15 cellular contexts compared by ENCODE assay signal in the genomic region with DNA sequence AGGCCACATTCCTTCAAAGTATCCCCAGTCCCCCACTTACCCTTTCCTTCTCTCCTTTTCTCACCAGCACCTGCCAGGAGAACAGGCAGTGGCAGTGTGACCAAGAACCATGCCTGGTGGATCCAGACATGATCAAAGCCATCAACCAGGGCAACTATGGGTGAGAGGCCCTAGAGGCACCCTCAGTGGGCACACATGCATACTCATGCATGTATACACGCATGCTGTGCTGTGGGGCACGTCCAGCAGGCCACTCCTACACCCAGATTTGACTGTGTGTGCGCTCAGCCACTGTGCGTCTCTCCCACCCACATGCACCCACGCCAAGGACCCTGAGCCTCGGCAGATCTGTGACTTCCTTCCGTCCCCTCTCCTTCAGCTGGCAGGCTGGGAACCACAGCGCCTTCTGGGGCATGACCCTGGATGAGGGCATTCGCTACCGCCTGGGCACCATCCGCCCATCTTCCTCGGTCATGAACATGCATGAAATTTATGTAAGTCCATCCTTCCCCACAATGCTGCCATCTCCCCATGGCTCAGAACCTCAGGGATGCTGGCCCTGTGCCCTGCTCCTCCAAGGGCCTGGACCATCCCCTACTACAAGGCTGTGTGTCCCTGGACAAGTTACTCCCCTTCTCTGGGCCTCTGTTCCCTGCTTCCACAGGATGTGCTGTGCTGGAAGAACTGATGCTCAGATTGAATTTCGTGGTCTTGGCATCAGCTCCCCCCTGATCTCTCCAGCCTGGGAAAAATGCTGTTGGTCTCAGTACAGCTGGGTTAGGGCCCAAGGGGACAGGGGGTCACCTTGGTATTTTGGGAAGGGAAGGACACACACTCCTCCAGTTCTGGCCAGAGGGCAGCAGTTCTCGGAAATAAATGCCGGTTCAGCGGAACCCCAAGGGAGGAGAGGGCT. TPM values are rescaled to one million over a fixed set of nuclear protein-coding genes. Genes with fewer than 3 reads are reported as not detected.
A peak's percentile ranks its signal among the peaks of the same experiment; 100 is the strongest.
DNase-seq lines count a peak whose midpoint lies in the region; ATAC-seq and TF ChIP-seq lines count a peak whose summit lies in the region.
"Had no signal": no experiment of that assay in that cellular context is flagged by ENCODE, and none has a peak within 500 bp of the region (broad histone marks: within the 10 kb centered on the region; RNA-seq: fewer than 3 reads in every experiment).

No MANE protein-coding gene starts in this region.

- H3K9me3 ChIP-seq in muscle layer of colon (ENCODE audit: low read length) (no peaks in the 10 kb centered on the region), suprapubic skin (no peaks in the 10 kb centered on the region)
- H3K9me3 ChIP-seq: MG63 had no signal

- no peak for ATAC-seq in GM19455 (IDR thresholded peaks at IDR 0.05; ENCODE audit: unreplicated experiment)
- ATAC-seq in HG03025 (IDR thresholded peaks at IDR 0.05; ENCODE audit: low FRiP score, unreplicated experiment), result no peak
- ATAC-seq: activated CD8-positive, alpha-beta memory T cell treated with anti-CD3 and anti-CD28 coated beads, Interleukin-2, amount 10 ng/mL, durations not matched to agents 7 days and 5 days; activated naive CD8-positive, alpha-beta T cell treated with anti-CD3 and anti-CD28 coated beads, Interleukin-2, amount 50 U/mL, for 24 hours had no signal

- no peaks in the 10 kb centered on the region for H3K27me3 ChIP-seq in muscle layer of colon (ENCODE audit: control insufficient read depth in 1 of 2, insufficient read depth in 2 of 2, low read length in 2 of 2)
- no peaks in the 10 kb centered on the region for H3K27me3 ChIP-seq in suprapubic skin
- H3K27me3 ChIP-seq: hepatocyte, MG63 had no signal

- POLR2A ChIA-PET in RWPE1 (lab: Yijun Ruan, JAX; ENCODE audit: low non-redundant PET), result no interaction called here

- TF ChIP-seq POLR2A in suprapubic skin (IDR thresholded peaks at IDR 0.05), result no peak

- WGBS in suprapubic skin, result 90% methylated on average over 11 of the region's 16 CpGs

- DNase-seq in RWPE1 (ENCODE audit: low spot score) (no peak), fibroblast of peridontal ligament (ENCODE audit: extremely low read depth) (peak; percentile 30), suprapubic skin (ENCODE audit: low spot score in 2 of 2) (no peak), NCI-H1417 (lab: John Stamatoyannopoulos, UW) (no peak), CD1c-positive myeloid dendritic cell (ENCODE audit: extremely low spot score) (no peak)
- DNase-seq: activated CD8-positive, alpha-beta memory T cell treated with anti-CD3 and anti-CD28 coated beads, Interleukin-2, amount 10 ng/mL, durations not matched to agents 7 days and 5 days; activated naive CD8-positive, alpha-beta T cell treated with anti-CD3 and anti-CD28 coated beads, Interleukin-2, amount 50 U/mL, for 24 hours; CD4-positive, CD25-positive, alpha-beta regulatory T cell; NCI-H446 had no signal

- peaks cover 83% of the 10 kb centered on the region for H3K4me1 ChIP-seq in muscle layer of colon (ENCODE audit: insufficient read depth, low read length)
- H3K4me1 ChIP-seq in suprapubic skin, result peaks cover 34% of the 10 kb centered on the region

- H3K27ac ChIP-seq in RWPE1 (peak overlapping the region; percentile 46), muscle layer of colon (ENCODE audit: low read depth, low read length) (peak overlapping the region; percentile 88), suprapubic skin (peak overlapping the region; percentile 12)
- H3K27ac ChIP-seq: hepatocyte had no signal

- CTCF ChIA-PET in RWPE1 (lab: Yijun Ruan, JAX), result interaction anchor here (1.0 kb wide), 1 partner anchor 10 kb away, joined by 5 read pairs; no protein-coding TSS in a partner anchor

- H3K9ac ChIP-seq in muscle layer of colon (ENCODE audit: low read length), result peak overlapping the region; percentile 61

- H3K4me3 ChIP-seq in muscle layer of colon (ENCODE audit: low read depth in 1 of 2, low read length in 2 of 2), result no peak overlapping the region
- no peak overlapping the region for H3K4me3 ChIP-seq in suprapubic skin
- H3K4me3 ChIP-seq: hepatocyte, MG63 had no signal

- H3K36me3 ChIP-seq in muscle layer of colon (ENCODE audit: insufficient read depth, low read length), result peaks cover 26% of the 10 kb centered on the region
- H3K36me3 ChIP-seq in suprapubic skin, result no peaks in the 10 kb centered on the region
- H3K36me3 ChIP-seq: MG63 had no signal

- no peak for TF ChIP-seq CTCF in RWPE1 (conservative IDR thresholded peaks at IDR 0.05; ENCODE audit: low read depth)
- no peak for TF ChIP-seq CTCF in suprapubic skin (IDR thresholded peaks at IDR 0.05)

- no peak for TF ChIP-seq EP300 in suprapubic skin (IDR thresholded peaks at IDR 0.05)

RNA-seq across cellular contexts. Expression of a gene that starts 7.0 kb away (rescaled TPM):
- 10 to 100 TPM; 40.1 to 78.5 (median 64.0) TPM for total RNA-seq in suprapubic skin
- total RNA-seq: activated CD8-positive, alpha-beta memory T cell treated with anti-CD3 and anti-CD28 coated beads, Interleukin-2, amount 10 ng/mL, durations not matched to agents 7 days and 5 days; CD4-positive, CD25-positive, alpha-beta regulatory T cell had no signal

RNA-seq across cellular contexts. Expression of a gene that starts 34.2 kb away (rescaled TPM):
- total RNA-seq in suprapubic skin, result not detected
- total RNA-seq: activated CD8-positive, alpha-beta memory T cell treated with anti-CD3 and anti-CD28 coated beads, Interleukin-2, amount 10 ng/mL, durations not matched to agents 7 days and 5 days; CD4-positive, CD25-positive, alpha-beta regulatory T cell; hepatocyte; mucosa of gallbladder had no signal

Comparison
In these comparisons a context has a peak if more than half of its experiments do, and no peak if none do; other contexts are left out.
1. H3K27ac ChIP-seq: peak in every context shown above with its lines; median percentile 88 in muscle layer of colon; 46 in RWPE1; 12 in suprapubic skin.